Comparison of ENCODE assay signal across 1 cellular context in the genomic region with DNA sequence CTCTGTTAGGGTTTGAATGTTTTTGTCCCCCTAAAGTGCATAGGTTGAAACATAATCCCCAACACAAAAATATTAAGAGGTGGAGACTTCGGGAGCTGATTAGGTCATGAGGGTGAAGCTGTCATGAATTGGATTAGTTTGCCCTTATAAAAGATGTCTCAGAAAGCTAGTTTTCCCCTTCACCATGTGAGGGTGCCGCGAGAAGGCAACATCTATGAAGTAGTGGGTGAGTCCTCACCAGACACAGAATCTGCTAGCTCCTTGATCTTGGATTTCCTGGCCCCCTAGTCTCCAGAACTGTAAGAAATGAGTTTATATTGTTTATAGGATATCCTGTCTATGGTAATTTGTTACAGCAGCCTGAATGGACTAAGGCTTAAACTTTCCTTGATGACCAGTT.
TF ChIP-seq lines count a peak whose summit lies in the region.

No MANE protein-coding gene starts in this region.

TF ChIP-seq in H1, 55 proteins besides CTCF, POLR2A, EP300 and RAD21 (continued from another document):
- no peak for TF ChIP-seq SAP30 (IDR thresholded peaks at IDR 0.05; ENCODE audit: insufficient read depth, insufficient replicate concordance, low read length)
- TF ChIP-seq CBX5 (IDR thresholded peaks at IDR 0.05; ENCODE audit: low read depth, low read length) = no peak
- TF ChIP-seq SUZ12 (IDR thresholded peaks at IDR 0.05; ENCODE audit: low read length) = no peak
